Comparison of ENCODE assay signal across 14 cellular contexts in the genomic region with DNA sequence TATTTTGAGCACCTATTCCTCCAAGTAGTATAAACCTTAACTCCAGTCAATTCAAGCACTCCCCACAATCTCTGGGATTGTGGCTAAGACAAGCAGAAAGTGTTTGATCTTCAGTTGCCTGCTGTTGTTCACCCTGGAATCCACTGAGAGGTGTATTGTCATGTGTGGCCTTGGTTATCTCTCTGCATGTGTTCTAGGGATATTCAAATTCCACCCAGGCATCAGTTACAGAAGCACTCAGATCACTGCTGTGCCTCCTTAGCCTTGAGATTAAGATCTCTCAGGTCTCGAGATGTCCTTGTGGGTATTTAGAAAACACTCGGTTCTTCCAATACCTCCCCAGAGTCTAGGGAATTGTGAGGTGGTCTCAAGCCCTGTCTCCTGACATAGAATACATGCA.
DNase-seq lines count a peak whose midpoint lies in the region; ATAC-seq, FAIRE-seq and TF ChIP-seq lines count a peak whose summit lies in the region.
"Had no signal": no experiment of that assay in that cellular context is flagged by ENCODE, and none has a peak within 500 bp of the region (broad histone marks: within the 10 kb centered on the region; RNA-seq: fewer than 3 reads in every experiment).

No MANE protein-coding gene starts in this region.

- H3K27me3 Mint-ChIP-seq in WTC11 (ENCODE audit: low read depth): peaks cover 76% of the 10 kb centered on the region
- no peaks in the 10 kb centered on the region for H3K27me3 Mint-ChIP-seq in progenitor cell of endocrine pancreas
- H3K27me3 Mint-ChIP-seq: CD4-positive, CD25-positive, alpha-beta regulatory T cell; IgD-negative memory B cell had no signal

- ATAC-seq in WTC11: peak; percentile 89
- no peak for ATAC-seq in HG02763 (IDR thresholded peaks at IDR 0.05; ENCODE audit: unreplicated experiment)

- H3K4me1 Mint-ChIP-seq in WTC11 (peaks cover 8% of the 10 kb centered on the region), progenitor cell of endocrine pancreas (ENCODE audit: low read depth) (no peaks in the 10 kb centered on the region)
- H3K4me1 Mint-ChIP-seq: CD4-positive, CD25-positive, alpha-beta regulatory T cell; IgD-negative memory B cell had no signal

- H3K27ac Mint-ChIP-seq in WTC11: no peak overlapping the region
- peak overlapping the region; percentile 19 for H3K27ac Mint-ChIP-seq in progenitor cell of endocrine pancreas
- H3K27ac Mint-ChIP-seq: CD4-positive, CD25-positive, alpha-beta regulatory T cell; IgD-negative memory B cell had no signal

- POLR2A ChIA-PET in WTC11 (lab: Charles Lee): no interaction called here

- H3K4me3 Mint-ChIP-seq in WTC11: no peak overlapping the region
- H3K4me3 Mint-ChIP-seq in progenitor cell of endocrine pancreas (ENCODE audit: low read depth): no peak overlapping the region
- H3K4me3 Mint-ChIP-seq: CD4-positive, CD25-positive, alpha-beta regulatory T cell; IgD-negative memory B cell had no signal

- TF ChIP-seq POLR2A in GM12891 (IDR thresholded peaks at IDR 0.05; ENCODE audit: low read depth, low read length): no peak

- H3K36me3 Mint-ChIP-seq in WTC11 (no peaks in the 10 kb centered on the region), progenitor cell of endocrine pancreas (ENCODE audit: insufficient read depth) (peaks cover 13% of the 10 kb centered on the region)
- H3K36me3 Mint-ChIP-seq: CD4-positive, CD25-positive, alpha-beta regulatory T cell; IgD-negative memory B cell had no signal

- H3K9me3 Mint-ChIP-seq in WTC11 (peaks cover 3% of the 10 kb centered on the region; the same call in 1 of the 2 replicates), progenitor cell of endocrine pancreas (ENCODE audit: low read depth) (peaks cover 15% of the 10 kb centered on the region)
- H3K9me3 Mint-ChIP-seq: IgD-negative memory B cell had no signal

- CTCF ChIA-PET in WTC11 (lab: Charles Lee): no interaction called here

- TF ChIP-seq CTCF in WTC11 (IDR thresholded peaks at IDR 0.05) (no peak), progenitor cell of endocrine pancreas (IDR thresholded peaks at IDR 0.05; ENCODE audit: unreplicated experiment) (no peak)

- DNase-seq in GM12891 (ENCODE audit: insufficient read length, low spot score) (no peak), WTC11 (ENCODE audit: low spot score) (no peak), iPS DF 19.7 (ENCODE audit: low read depth, low spot score) (peak; percentile 5), progenitor cell of endocrine pancreas (ENCODE audit: low spot score, unreplicated experiment) (no peak), NCI-H526 (lab: John Stamatoyannopoulos, UW) (no peak)
- DNase-seq in activated CD8-positive, alpha-beta memory T cell treated with anti-CD3 and anti-CD28 coated beads for 24 hours: no peak
- DNase-seq: 8988T; AML-193; CD4-positive, CD25-positive, alpha-beta regulatory T cell; DMS53; KG1 had no signal

- FAIRE-seq in GM12891 (lab: Jason Lieb, UNC): peak; percentile 23
- FAIRE-seq: GM18507 had no signal

TF ChIP-seq in GM12891, 5 proteins besides CTCF, POLR2A, EP300 and RAD21:
- TF ChIP-seq POLR2AphosphoS5 (IDR thresholded peaks at IDR 0.05; ENCODE audit: low read depth, low read length) (no peak), PAX5 (IDR thresholded peaks at IDR 0.05; ENCODE audit: insufficient read depth, low read length, severe bottlenecking) (no peak), POU2F2 (IDR thresholded peaks at IDR 0.05; ENCODE audit: low read depth, low read length) (no peak), SPI1 (IDR thresholded peaks at IDR 0.05; ENCODE audit: low read depth, low read length) (no peak), TAF1 (IDR thresholded peaks at IDR 0.05; ENCODE audit: low read depth, low read length) (no peak)

TF ChIP-seq in WTC11, 78 proteins besides CTCF, POLR2A, EP300 and RAD21:
- TF ChIP-seq MYBL2 (CRISPR knock-in tag; IDR thresholded peaks at IDR 0.05): no peak
- no peak for TF ChIP-seq NFE2L1 (CRISPR knock-in tag; IDR thresholded peaks at IDR 0.05)
- TF ChIP-seq, protein P1, sequence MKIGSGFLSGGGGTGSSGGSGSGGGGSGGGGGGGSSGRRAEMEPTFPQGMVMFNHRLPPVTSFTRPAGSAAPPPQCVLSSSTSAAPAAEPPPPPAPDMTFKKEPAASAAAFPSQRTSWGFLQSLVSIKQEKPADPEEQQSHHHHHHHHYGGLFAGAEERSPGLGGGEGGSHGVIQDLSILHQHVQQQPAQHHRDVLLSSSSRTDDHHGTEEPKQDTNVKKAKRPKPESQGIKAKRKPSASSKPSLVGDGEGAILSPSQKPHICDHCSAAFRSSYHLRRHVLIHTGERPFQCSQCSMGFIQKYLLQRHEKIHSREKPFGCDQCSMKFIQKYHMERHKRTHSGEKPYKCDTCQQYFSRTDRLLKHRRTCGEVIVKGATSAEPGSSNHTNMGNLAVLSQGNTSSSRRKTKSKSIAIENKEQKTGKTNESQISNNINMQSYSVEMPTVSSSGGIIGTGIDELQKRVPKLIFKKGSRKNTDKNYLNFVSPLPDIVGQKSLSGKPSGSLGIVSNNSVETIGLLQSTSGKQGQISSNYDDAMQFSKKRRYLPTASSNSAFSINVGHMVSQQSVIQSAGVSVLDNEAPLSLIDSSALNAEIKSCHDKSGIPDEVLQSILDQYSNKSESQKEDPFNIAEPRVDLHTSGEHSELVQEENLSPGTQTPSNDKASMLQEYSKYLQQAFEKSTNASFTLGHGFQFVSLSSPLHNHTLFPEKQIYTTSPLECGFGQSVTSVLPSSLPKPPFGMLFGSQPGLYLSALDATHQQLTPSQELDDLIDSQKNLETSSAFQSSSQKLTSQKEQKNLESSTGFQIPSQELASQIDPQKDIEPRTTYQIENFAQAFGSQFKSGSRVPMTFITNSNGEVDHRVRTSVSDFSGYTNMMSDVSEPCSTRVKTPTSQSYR (CRISPR knock-in tag; IDR thresholded peaks at IDR 0.05): no peak
- TF ChIP-seq ETV6 (CRISPR knock-in tag; IDR thresholded peaks at IDR 0.05): no peak
- TF ChIP-seq, protein P2, sequence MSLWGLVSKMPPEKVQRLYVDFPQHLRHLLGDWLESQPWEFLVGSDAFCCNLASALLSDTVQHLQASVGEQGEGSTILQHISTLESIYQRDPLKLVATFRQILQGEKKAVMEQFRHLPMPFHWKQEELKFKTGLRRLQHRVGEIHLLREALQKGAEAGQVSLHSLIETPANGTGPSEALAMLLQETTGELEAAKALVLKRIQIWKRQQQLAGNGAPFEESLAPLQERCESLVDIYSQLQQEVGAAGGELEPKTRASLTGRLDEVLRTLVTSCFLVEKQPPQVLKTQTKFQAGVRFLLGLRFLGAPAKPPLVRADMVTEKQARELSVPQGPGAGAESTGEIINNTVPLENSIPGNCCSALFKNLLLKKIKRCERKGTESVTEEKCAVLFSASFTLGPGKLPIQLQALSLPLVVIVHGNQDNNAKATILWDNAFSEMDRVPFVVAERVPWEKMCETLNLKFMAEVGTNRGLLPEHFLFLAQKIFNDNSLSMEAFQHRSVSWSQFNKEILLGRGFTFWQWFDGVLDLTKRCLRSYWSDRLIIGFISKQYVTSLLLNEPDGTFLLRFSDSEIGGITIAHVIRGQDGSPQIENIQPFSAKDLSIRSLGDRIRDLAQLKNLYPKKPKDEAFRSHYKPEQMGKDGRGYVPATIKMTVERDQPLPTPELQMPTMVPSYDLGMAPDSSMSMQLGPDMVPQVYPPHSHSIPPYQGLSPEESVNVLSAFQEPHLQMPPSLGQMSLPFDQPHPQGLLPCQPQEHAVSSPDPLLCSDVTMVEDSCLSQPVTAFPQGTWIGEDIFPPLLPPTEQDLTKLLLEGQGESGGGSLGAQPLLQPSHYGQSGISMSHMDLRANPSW (CRISPR knock-in tag; conservative IDR thresholded peaks at IDR 0.05; ENCODE audit: low read depth): no peak
- no peak for TF ChIP-seq ZMAT4 (CRISPR knock-in tag; IDR thresholded peaks at IDR 0.05)
- TF ChIP-seq TCF7 (CRISPR knock-in tag; IDR thresholded peaks at IDR 0.05; ENCODE audit: low read depth): no peak
